ENCODE assay signal across 8 cellular contexts in genomic region chr22:23220485-23221350, GRCh38. TPM values are rescaled to one million over a fixed set of nuclear protein-coding genes. Genes with fewer than 3 reads are reported as not detected.
DNase-seq lines count a peak whose midpoint lies in the region; ATAC-seq, FAIRE-seq and TF ChIP-seq lines count a peak whose summit lies in the region.
"Had no signal": no experiment of that assay in that cellular context is flagged by ENCODE, and none has a peak within 500 bp of the region (broad histone marks: within the 10 kb centered on the region; RNA-seq: fewer than 3 reads in every experiment).

No MANE protein-coding gene starts in this region.

- no peaks in the 10 kb centered on the region for H3K36me3 Mint-ChIP-seq in IgD-negative memory B cell
- H3K36me3 Mint-ChIP-seq in naive thymus-derived CD4-positive, alpha-beta T cell, result peaks cover 0 to 7% (median 0%) of the 10 kb centered on the region in 5 donors

- RAD21 ChIA-PET in GM12878 (lab: Charles Lee; ENCODE audit: unreplicated experiment), result interaction anchor here (0.6 to 1.9 kb wide), 6 partner anchors 22 to 165 kb away, joined by 3 to 8 read pairs (median 3); no protein-coding TSS in a partner anchor

- TF ChIP-seq POLR2A in GM12878 (IDR thresholded peaks at IDR 0.05; ENCODE audit: low read depth, low read length), result no peak

- TF ChIP-seq CTCF in GM13977 (IDR thresholded peaks at IDR 0.05; ENCODE audit: extremely low read depth, insufficient read depth, missing control alignments), result no peak
- no peak for TF ChIP-seq CTCF in GM12878 (IDR thresholded peaks at IDR 0.05 in 2 of 3, conservative IDR thresholded peaks at IDR 0.05 in 1 of 3; ENCODE audit: control insufficient read depth in 2 of 3, extremely low read depth in 1 of 3, insufficient read depth in 1 of 3, low read depth in 3 of 3, low read length in 3 of 3)

- H4K20me1 ChIP-seq in GM12878 (ENCODE audit: control insufficient read depth, insufficient read depth), result no peaks in the 10 kb centered on the region; the same call in 1 of the 2 replicates

- POLR2A ChIA-PET in GM12878 (lab: Charles Lee), result interaction anchor here (0.6 to 1.0 kb wide), 2 partner anchors 8 to 88 kb away, joined by 3 read pairs; no protein-coding TSS in a partner anchor
- POLR2A ChIA-PET in naive thymus-derived CD4-positive, alpha-beta T cell (lab: Charles Lee), result interaction anchor here (1.2 to 1.5 kb wide), 3 partner anchors 22 to 35 kb away, joined by 3 to 5 read pairs (median 4); no protein-coding TSS in a partner anchor

- ATAC-seq in GM12878, result peak; percentile 88
- peak; percentile 55 for ATAC-seq in naive thymus-derived CD4-positive, alpha-beta T cell
- ATAC-seq: Panc1 had no signal

- peaks cover 28% of the 10 kb centered on the region for H3K79me2 ChIP-seq in GM12878 (ENCODE audit: control insufficient read depth, insufficient read depth, low read length)

- CTCF ChIA-PET in GM12878 (lab: Yijun Ruan, JAX), result interaction anchor here (0.6 to 3.2 kb wide), 8 partner anchors 8 to 77 kb away, joined by 3 to 10 read pairs (median 4); partner anchors contain the start of gene BCR
- CTCF ChIA-PET in naive thymus-derived CD4-positive, alpha-beta T cell (lab: Charles Lee), result no interaction called here

- peak overlapping the region; percentile 24; the same call in 1 of the 2 replicates for H3K4me3 ChIP-seq in GM12878
- H3K4me3 ChIP-seq in naive thymus-derived CD4-positive, alpha-beta T cell (ENCODE audit: low read length), result peak overlapping the region; percentile 29

- H3K36me3 ChIP-seq in GM12878 (ENCODE audit: control insufficient read depth in 2 of 2, insufficient read depth in 2 of 2, low read length in 1 of 2), result peaks cover 0 to 5% of the 10 kb centered on the region in 2 experiments; a peak in 2 of 4 replicates
- no peaks in the 10 kb centered on the region for H3K36me3 ChIP-seq in naive thymus-derived CD4-positive, alpha-beta T cell (ENCODE audit: control insufficient read depth in 2 of 3, insufficient read depth in 3 of 3, low read length in 3 of 3)

- no peaks in the 10 kb centered on the region for H3K27me3 ChIP-seq in GM12878 (replicated peaks in 1 of 2; ENCODE audit: control insufficient read depth in 2 of 2, insufficient read depth in 2 of 2, low read length in 1 of 2)
- H3K27me3 ChIP-seq in naive thymus-derived CD4-positive, alpha-beta T cell (ENCODE audit: control insufficient read depth in 2 of 2, insufficient read depth in 2 of 2, low read length in 2 of 2), result no peaks in the 10 kb centered on the region

- BruUV-seq in GM12878 (replicated peaks; lab: Mats Ljungman, UMichigan), result no TSS peak

- H3K27ac ChIP-seq in GM12878 (ENCODE audit: control insufficient read depth, insufficient read depth), result peak overlapping the region; percentile 72
- H3K27ac ChIP-seq in naive thymus-derived CD4-positive, alpha-beta T cell (ENCODE audit: low read depth, low read length), result peak overlapping the region; percentile 70

- peak overlapping the region; percentile 18; the same call in 1 of the 2 replicates for H3K9ac ChIP-seq in GM12878 (ENCODE audit: control insufficient read depth, insufficient read depth, low read length)

- peaks cover 44% of the 10 kb centered on the region for H3K4me1 ChIP-seq in GM12878 (ENCODE audit: control insufficient read depth, insufficient read depth, low read length)
- peaks cover 28 to 96% of the 10 kb centered on the region in 2 donors for H3K4me1 ChIP-seq in naive thymus-derived CD4-positive, alpha-beta T cell (ENCODE audit: control insufficient read depth in 2 of 2, insufficient read depth in 2 of 2, low read length in 2 of 2)

- peak overlapping the region; percentile 77 for H3K4me2 ChIP-seq in GM12878 (ENCODE audit: control insufficient read depth, insufficient read depth)

- DNase-seq in GM13977 (ENCODE audit: low spot score) (peak; percentile 63), GM12878 (ENCODE audit: low read depth, low spot score) (no peak), glomerular visceral epithelial cell (ENCODE audit: extremely low spot score) (no peak), activated gamma-delta T cell treated with Interleukin-2 at 50 U/mL for 16 hours (no peak), NCI-H2107 treated with DMSO at 0.1 percent for 48 hours (lab: John Stamatoyannopoulos, UW; ENCODE audit: unreplicated experiment) (no peak)
- peak in 3 of 9 donors; percentile 26 to 37 (median 34) for DNase-seq in naive thymus-derived CD4-positive, alpha-beta T cell

- no peak for TF ChIP-seq EP300 in GM12878 (IDR thresholded peaks at IDR 0.05; ENCODE audit: borderline replicate concordance in 1 of 2, control insufficient read depth in 1 of 2, low read depth in 2 of 2, low read length in 2 of 2)

- 18% methylated on average over 11 of the region's 11 CpGs for WGBS in GM12878 (ENCODE audit: insufficient coverage, insufficient replicate concordance, low lambda C conversion rate, missing lambda C conversion rate)

- H3K27ac Mint-ChIP-seq in IgD-negative memory B cell, result peak overlapping the region; percentile 15 to 73 (median 67)
- peak overlapping the region; percentile 80 to 99 (median 86) for H3K27ac Mint-ChIP-seq in naive thymus-derived CD4-positive, alpha-beta T cell

- intact Hi-C loops in GM12878 (cut with micrococcal nuclease; ENCODE audit: unreplicated experiment), result no loop called here
- intact Hi-C loops in naive thymus-derived CD4-positive, alpha-beta T cell (cut with micrococcal nuclease), result no loop called here

- no peak overlapping the region for H2AFZ ChIP-seq in GM12878 (ENCODE audit: control insufficient read depth, low read depth, low read length)

- TF ChIP-seq RAD21 in GM12878 (IDR thresholded peaks at IDR 0.05; ENCODE audit: insufficient read depth, low read depth, low read length), result no peak

- SMC1A ChIA-PET in GM12878 (lab: Charles Lee; ENCODE audit: uncharacterized antibody, unreplicated experiment), result interaction anchor here (1.0 to 2.4 kb wide), 6 partner anchors 17 to 261 kb away, joined by 3 to 8 read pairs (median 4); no protein-coding TSS in a partner anchor

- peak; percentile 69 for FAIRE-seq in GM12878 (lab: Jason Lieb, UNC)

- no peaks in the 10 kb centered on the region for H3K9me3 ChIP-seq in GM12878 (replicated peaks; ENCODE audit: control insufficient read depth, insufficient read depth, low read length)
- H3K9me3 ChIP-seq in naive thymus-derived CD4-positive, alpha-beta T cell (ENCODE audit: control insufficient read depth in 2 of 3, low read length in 3 of 3), result no peaks in the 10 kb centered on the region

- H3K4me1 Mint-ChIP-seq in IgD-negative memory B cell, result peaks cover 27 to 57% (median 44%) of the 10 kb centered on the region in 3 donors
- peaks cover 82 to 100% (median 97%) of the 10 kb centered on the region in 7 donors for H3K4me1 Mint-ChIP-seq in naive thymus-derived CD4-positive, alpha-beta T cell

- H3K27me3 Mint-ChIP-seq in IgD-negative memory B cell, result peaks cover 10% of the 10 kb centered on the region
- no peaks in the 10 kb centered on the region for H3K27me3 Mint-ChIP-seq in naive thymus-derived CD4-positive, alpha-beta T cell

- peak overlapping the region; percentile 59 to 96 (median 82) for H3K4me3 Mint-ChIP-seq in IgD-negative memory B cell
- peak overlapping the region; percentile 78 to 94 (median 88) for H3K4me3 Mint-ChIP-seq in naive thymus-derived CD4-positive, alpha-beta T cell

- in situ Hi-C loops in GM13977 (cut with MboI; ENCODE audit: low pct_unique_long_range_greater_than_20kb, low sequenced_read_pairs, unreplicated experiment) (no loop called here), GM12878 (cut with MboI) (no loop called here)

- H3K9me3 Mint-ChIP-seq in IgD-negative memory B cell, result no peaks in the 10 kb centered on the region
- no peaks in the 10 kb centered on the region for H3K9me3 Mint-ChIP-seq in naive thymus-derived CD4-positive, alpha-beta T cell

TF ChIP-seq in GM12878, 131 proteins besides CTCF, POLR2A, EP300 and RAD21 (continues in another document):
- TF ChIP-seq PAX8 (IDR thresholded peaks at IDR 0.05), result no peak
- TF ChIP-seq ZZZ3 (IDR thresholded peaks at IDR 0.05; ENCODE audit: control insufficient read depth, insufficient read length, low read depth), result no peak
- no peak for TF ChIP-seq TBL1XR1 (IDR thresholded peaks at IDR 0.05; ENCODE audit: low read depth, low read length)
- TF ChIP-seq IRF4 (IDR thresholded peaks at IDR 0.05; ENCODE audit: low read depth, low read length), result peak; percentile 64
- 0 out of 4 replicates have a peak, but pooled peaks of 1 of the 2 experiments have one; percentile 39 for TF ChIP-seq SRF (IDR thresholded peaks at IDR 0.05; ENCODE audit: low read depth in 2 of 2, low read length in 2 of 2)
- TF ChIP-seq NFXL1 (IDR thresholded peaks at IDR 0.05; ENCODE audit: borderline replicate concordance), result no peak
- TF ChIP-seq MEF2B (IDR thresholded peaks at IDR 0.05; ENCODE audit: partially characterized antibody, poor library complexity, severe bottlenecking), result peak; percentile 77
- no peak for TF ChIP-seq CEBPB (IDR thresholded peaks at IDR 0.05; ENCODE audit: borderline replicate concordance in 1 of 2, low read depth in 2 of 2, low read length in 2 of 2)
- peak in 1 of 2 experiments; percentile 13; a peak in 1 of 4 replicates for TF ChIP-seq BHLHE40 (IDR thresholded peaks at IDR 0.05; ENCODE audit: borderline replicate concordance in 1 of 2, low read depth in 2 of 2, low read length in 1 of 2)

RNA-seq across cellular contexts. Expression of gene BCR, which starts 40.4 kb away (rescaled TPM):
- 5.9 TPM for polyA plus RNA-seq in IgD-negative memory B cell
- total RNA-seq in GM12878 (2013; cell fraction: nucleolus; rRNA removed), result 63.5 and 77.1 TPM in 2 replicates
- 34.0 and 36.3 TPM in 2 replicates for total RNA-seq in GM12878 (2014; rRNA removed)
- 28.5 and 30.3 TPM in 2 replicates for total RNA-seq in GM12878 (2014; rRNA removed; fragmentation: Illumina TruSeq; extraction: Trizol)
- total RNA-seq in GM12878 (2021), result 62.8 and 64.7 TPM in 2 replicates
- 6.2 TPM for polyA plus RNA-seq in GM12878 (2011; ENCODE audit: low read depth)
- polyA plus RNA-seq in GM12878 (2011; rRNA removed), result 10.6 and 25.8 TPM in 2 replicates
- 55.5 and 66.6 TPM in 2 replicates for polyA plus RNA-seq in GM12878 (2011; cell fraction: cytosol; rRNA removed)
- 59.8 and 97.2 TPM in 2 replicates for polyA plus RNA-seq in GM12878 (2011; cell fraction: nucleus; rRNA removed)
- 19.5 and 28.5 TPM in 2 replicates for polyA plus RNA-seq in GM12878 (2012)
- 5.5 and 16.4 TPM in 2 replicates for polyA plus RNA-seq in GM12878 (2014; fragmentation: Illumina TruSeq; extraction: Trizol)
- 1 to 10 TPM; 1.7 to 2.9 TPM for polyA plus RNA-seq in GM12878 (2014; fragmentation: Nextera tagmentation; extraction: Ambion mirVana)
- polyA plus RNA-seq in GM12878 (2014; rRNA removed), result 20.3 and 27.8 TPM in 2 replicates
- 1 to 10 TPM; 6.2 to 7.6 TPM for polyA plus RNA-seq in GM12878 (2016; fragmentation: Nextera tagmentation; extraction: Ambion mirVana)
- polyA minus RNA-seq in GM12878 (2011; rRNA and poly(A)+ RNA removed), result 75.9 and 87.4 TPM in 2 replicates
- polyA minus RNA-seq in GM12878 (2011; cell fraction: cytosol; rRNA and poly(A)+ RNA removed), result 45.1 and 50.0 TPM in 2 replicates
- polyA minus RNA-seq in GM12878 (2011; cell fraction: nucleus; rRNA and poly(A)+ RNA removed), result 18.7 and 45.2 TPM in 2 replicates
- 100 to 1,000 TPM in 1 of 5 experiments, 10 to 100 TPM in 4; 56.2 to 103 (median 94.3) TPM for total RNA-seq in naive thymus-derived CD4-positive, alpha-beta T cell
- 10 to 100 TPM in 1 of 2 donors, 1 to 10 TPM in 1; 6.1 to 19.1 TPM for polyA plus RNA-seq in naive thymus-derived CD4-positive, alpha-beta T cell
